ENCODE assay signal across 17 cellular contexts in the genomic region with DNA sequence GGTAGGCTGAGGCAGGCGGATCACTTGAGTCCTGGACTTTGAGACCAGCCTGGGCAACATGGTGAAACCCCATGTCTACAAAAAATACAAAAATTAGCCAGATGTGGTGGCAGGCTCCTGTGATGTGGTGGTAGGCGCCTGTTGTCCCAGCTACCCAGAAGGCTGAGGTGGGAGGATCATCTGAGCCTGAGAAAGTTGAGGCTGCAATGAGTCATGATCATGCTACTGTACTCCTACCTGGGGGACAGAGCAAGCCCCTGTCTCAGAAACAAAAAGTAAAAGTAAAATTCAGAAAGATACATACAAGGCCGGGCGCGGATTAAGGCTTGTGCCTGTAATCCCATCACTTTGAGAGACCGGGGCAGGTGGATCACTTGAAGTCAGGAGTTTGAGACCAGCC. TPM values are rescaled to one million over a fixed set of nuclear protein-coding genes. Genes with fewer than 3 reads are reported as not detected.
DNase-seq lines count a peak whose midpoint lies in the region; ATAC-seq lines count a peak whose summit lies in the region.
"Had no signal": no experiment of that assay in that cellular context is flagged by ENCODE, and none has a peak within 500 bp of the region (broad histone marks: within the 10 kb centered on the region; RNA-seq: fewer than 3 reads in every experiment).

No MANE protein-coding gene starts in this region.

- peaks cover 5% of the 10 kb centered on the region for H3K4me1 Mint-ChIP-seq in activated CD4-positive, alpha-beta T cell treated with anti-CD3 and anti-CD28 coated beads for 36 hours
- H3K4me1 Mint-ChIP-seq in activated T-cell treated with anti-CD3 and anti-CD28 coated beads, Interleukin-2, amount 50 U/mL, for 4 hours (ENCODE audit: low read depth): no peaks in the 10 kb centered on the region
- H3K4me1 Mint-ChIP-seq in stimulated activated naive CD8-positive, alpha-beta T cell treated with anti-CD3 and anti-CD28 coated beads, Interleukin-15, amount 100 ng/mL, for 72 hours: peaks cover 4% of the 10 kb centered on the region

- POLR2A ChIA-PET in activated CD4-positive, alpha-beta T cell treated with anti-CD3 and anti-CD28 coated beads for 36 hours (lab: Charles Lee): no interaction called here

- no peaks in the 10 kb centered on the region for H3K27me3 Mint-ChIP-seq in activated CD4-positive, alpha-beta T cell treated with anti-CD3 and anti-CD28 coated beads for 36 hours
- H3K27me3 Mint-ChIP-seq in activated T-cell treated with anti-CD3 and anti-CD28 coated beads, Interleukin-2, amount 50 U/mL, for 4 hours (ENCODE audit: low read depth): no peaks in the 10 kb centered on the region
- H3K27me3 Mint-ChIP-seq in stimulated activated naive CD8-positive, alpha-beta T cell treated with anti-CD3 and anti-CD28 coated beads, Interleukin-15, amount 100 ng/mL, for 72 hours: no peaks in the 10 kb centered on the region
- H3K27me3 Mint-ChIP-seq: CD4-positive, alpha-beta T cell had no signal

- no peak overlapping the region for H3K4me3 Mint-ChIP-seq in activated CD4-positive, alpha-beta T cell treated with anti-CD3 and anti-CD28 coated beads for 36 hours
- H3K4me3 Mint-ChIP-seq in activated T-cell treated with anti-CD3 and anti-CD28 coated beads, Interleukin-2, amount 50 U/mL, for 4 hours: no peak overlapping the region
- H3K4me3 Mint-ChIP-seq in stimulated activated naive CD8-positive, alpha-beta T cell treated with anti-CD3 and anti-CD28 coated beads, Interleukin-15, amount 100 ng/mL, for 72 hours: no peak overlapping the region
- H3K4me3 Mint-ChIP-seq: CD4-positive, alpha-beta T cell; H9 had no signal

- H3K36me3 Mint-ChIP-seq in activated CD4-positive, alpha-beta T cell treated with anti-CD3 and anti-CD28 coated beads for 36 hours (ENCODE audit: low read depth): no peaks in the 10 kb centered on the region
- H3K36me3 Mint-ChIP-seq in activated T-cell treated with anti-CD3 and anti-CD28 coated beads, Interleukin-2, amount 50 U/mL, for 4 hours (ENCODE audit: insufficient read depth): no peaks in the 10 kb centered on the region

- peak; percentile 39 for DNase-seq in activated CD4-positive, alpha-beta T cell treated with anti-CD3 and anti-CD28 coated beads for 36 hours
- no peak for DNase-seq in activated CD4-positive, alpha-beta T cell treated with anti-CD3 and anti-CD28 coated beads for 4 hours
- no peak for DNase-seq in activated T-cell treated with anti-CD3 and anti-CD28 coated beads, Interleukin-2, amount 50 U/mL, for 4 hours
- DNase-seq in activated T-cell treated with anti-CD3 and anti-CD28 coated beads, Interleukin-2, amount 50 U/mL, for 1 hour: no peak
- DNase-seq in stimulated activated CD4-positive, alpha-beta T cell treated with anti-CD3 and anti-CD28 coated beads, Interleukin-15, amount 100 ng/mL, for 24 hours: peak; percentile 6
- no peak for DNase-seq in stimulated activated CD4-positive, alpha-beta T cell treated with anti-CD3 and anti-CD28 coated beads, Interleukin-2, amount 100 ng/mL, for 48 hours
- peak; percentile 10 to 36 for DNase-seq in stimulated activated naive CD8-positive, alpha-beta T cell treated with anti-CD3 and anti-CD28 coated beads, Interleukin-15, amount 100 ng/mL, for 72 hours
- DNase-seq: AML-193; Caco-2; CD4-positive, alpha-beta T cell; GDM1; GOT3; H9 had no signal

- H3K9me3 Mint-ChIP-seq in activated CD4-positive, alpha-beta T cell treated with anti-CD3 and anti-CD28 coated beads for 36 hours (ENCODE audit: low read depth): no peaks in the 10 kb centered on the region
- H3K9me3 Mint-ChIP-seq in activated T-cell treated with anti-CD3 and anti-CD28 coated beads, Interleukin-2, amount 50 U/mL, for 4 hours: no peaks in the 10 kb centered on the region
- H3K9me3 Mint-ChIP-seq in stimulated activated naive CD8-positive, alpha-beta T cell treated with anti-CD3 and anti-CD28 coated beads, Interleukin-15, amount 100 ng/mL, for 72 hours: no peaks in the 10 kb centered on the region
- H3K9me3 Mint-ChIP-seq: CD4-positive, alpha-beta T cell; H9 had no signal

- ATAC-seq in activated CD4-positive, alpha-beta T cell treated with anti-CD3 and anti-CD28 coated beads for 36 hours: peak; percentile 72
- ATAC-seq in activated T-cell treated with anti-CD3 and anti-CD28 coated beads, Interleukin-2, amount 50 U/mL, for 4 hours: peak; percentile 18 to 30
- ATAC-seq in stimulated activated naive CD8-positive, alpha-beta T cell treated with anti-CD3 and anti-CD28 coated beads, Interleukin-15, amount 100 ng/mL, for 72 hours: peak; percentile 84
- no peak for ATAC-seq in HG03354 (IDR thresholded peaks at IDR 0.05; ENCODE audit: poor library complexity, severe bottlenecking, unreplicated experiment)
- ATAC-seq: A549 had no signal

- intact Hi-C loops in activated CD4-positive, alpha-beta T cell treated with anti-CD3 and anti-CD28 coated beads for 36 hours (cut with DNase I, micrococcal nuclease): loop anchor here in 1 of 2 experiments (10.0 kb wide), 1 partner anchor 63 kb away; the partner anchor contains the start of gene TSG101

- CTCF ChIA-PET in activated CD4-positive, alpha-beta T cell treated with anti-CD3 and anti-CD28 coated beads for 36 hours (lab: Charles Lee): no interaction called here

- no peak overlapping the region for H3K27ac Mint-ChIP-seq in activated CD4-positive, alpha-beta T cell treated with anti-CD3 and anti-CD28 coated beads for 36 hours
- no peak overlapping the region for H3K27ac Mint-ChIP-seq in stimulated activated naive CD8-positive, alpha-beta T cell treated with anti-CD3 and anti-CD28 coated beads, Interleukin-15, amount 100 ng/mL, for 72 hours
- H3K27ac Mint-ChIP-seq: CD4-positive, alpha-beta T cell; H9 had no signal

RNA-seq across cellular contexts. Expression of gene LDHAL6A, which starts 6.3 kb away (rescaled TPM):
- not detected for total RNA-seq in activated CD4-positive, alpha-beta T cell treated with anti-CD3 and anti-CD28 coated beads for 36 hours
- total RNA-seq in activated T-cell treated with anti-CD3 and anti-CD28 coated beads, Interleukin-2, amount 50 U/mL, for 4 hours: not detected
- total RNA-seq: CD4-positive, alpha-beta T cell; H9; HT-29 had no signal

RNA-seq across cellular contexts. Expression of gene LDHC, which starts 49.8 kb away (rescaled TPM):
- total RNA-seq in activated CD4-positive, alpha-beta T cell treated with anti-CD3 and anti-CD28 coated beads for 36 hours: not detected
- total RNA-seq in activated T-cell treated with anti-CD3 and anti-CD28 coated beads, Interleukin-2, amount 50 U/mL, for 4 hours: 1 to 10 TPM in 1 of 3 donors, not detected in 2; 1.8 TPM
- total RNA-seq: Caco-2; CD4-positive, alpha-beta T cell; Daoy; HT-29 had no signal

Comparison
In these comparisons a context has a peak if more than half of its experiments do, and no peak if none do; other contexts are left out.
1. DNase-seq: peak in activated CD4-positive, alpha-beta T cell treated with anti-CD3 and anti-CD28 coated beads for 36 hours (single experiment), stimulated activated CD4-positive, alpha-beta T cell treated with anti-CD3 and anti-CD28 coated beads, Interleukin-15, amount 100 ng/mL, for 24 hours (single experiment) and stimulated activated naive CD8-positive, alpha-beta T cell treated with anti-CD3 and anti-CD28 coated beads, Interleukin-15, amount 100 ng/mL, for 72 hours (2 of 2); none in activated CD4-positive, alpha-beta T cell treated with anti-CD3 and anti-CD28 coated beads for 4 hours (0 of 2), activated T-cell treated with anti-CD3 and anti-CD28 coated beads, Interleukin-2, amount 50 U/mL, for 4 hours (single experiment), activated T-cell treated with anti-CD3 and anti-CD28 coated beads, Interleukin-2, amount 50 U/mL, for 1 hour (single experiment) and stimulated activated CD4-positive, alpha-beta T cell treated with anti-CD3 and anti-CD28 coated beads, Interleukin-2, amount 100 ng/mL, for 48 hours (0 of 2).